In genomic region chr4:139177049-139177887, GRCh38 we compare ENCODE assay signal across 8 cellular contexts. TPM values are rescaled to one million over a fixed set of nuclear protein-coding genes. Genes with fewer than 3 reads are reported as not detected.
DNase-seq lines count a peak whose midpoint lies in the region; ATAC-seq and TF ChIP-seq lines count a peak whose summit lies in the region.

ELF2 (minus strand) TSS chr4:139177218; CDS start chr4:139137701, 39,517 bp downstream.

- TF ChIP-seq POLR2A in lower leg skin (IDR thresholded peaks at IDR 0.05), result no peak

- peak; percentile 56 for DNase-seq in NCI-H748 treated with DMSO at 0.1 percent for 48 hours (lab: John Stamatoyannopoulos, UW)
- DNase-seq in activated CD4-positive, alpha-beta memory T cell treated with anti-CD3 and anti-CD28 coated beads, Interleukin-2, amount 10 ng/mL, durations not matched to agents 7 days and 5 days, result peak; percentile 90
- peak; percentile 86 to 97 (median 93) for DNase-seq in dorsolateral prefrontal cortex
- peak; percentile 91 to 98 for DNase-seq in lower leg skin (ENCODE audit: low spot score in 2 of 2)
- DNase-seq in stimulated activated CD4-positive, alpha-beta T cell treated with anti-CD3 and anti-CD28 coated beads, Interleukin-4, amount 100 ng/mL, for 4 hours, result peak; percentile 83 to 88

- intact Hi-C loops in dorsolateral prefrontal cortex (cut with DNase I), result loop anchor here (1.0 to 10.0 kb wide), 10 partner anchors 48 to 378 kb away; partner anchors contain the start of genes NAA15 (in 2 of the 2), NOCT (in 2 of the 2), RAB33B (in 2 of the 2) and SETD7 (in 1 of the 2)
- intact Hi-C loops in lower leg skin (cut with DNase I; ENCODE audit: low total_unique reads), result loop anchor here (10.0 kb wide), 1 partner anchor 92 kb away; no protein-coding TSS in a partner anchor

- H3K9me3 Mint-ChIP-seq in activated CD4-positive, alpha-beta memory T cell treated with anti-CD3 and anti-CD28 coated beads, Interleukin-2, amount 10 ng/mL, durations not matched to agents 7 days and 5 days, result no peaks in the 10 kb centered on the region

- peak within 1 kb of the TSS; percentile 85 for H3K4me3 Mint-ChIP-seq in activated CD4-positive, alpha-beta memory T cell treated with anti-CD3 and anti-CD28 coated beads, Interleukin-2, amount 10 ng/mL, durations not matched to agents 7 days and 5 days

- H3K4me3 ChIP-seq in dorsolateral prefrontal cortex, result peak within 1 kb of the TSS; percentile 55 to 99 (median 94)
- peak within 1 kb of the TSS; percentile 97 for H3K4me3 ChIP-seq in lower leg skin (ENCODE audit: low read depth, poor library complexity, severe bottlenecking)

- 0 to 1% methylated on average over 34 to 36 of the region's 84 CpGs for WGBS in lower leg skin, 2 donors

- POLR2A ChIA-PET in activated CD4-positive, alpha-beta memory T cell treated with anti-CD3 and anti-CD28 coated beads, Interleukin-2, amount 10 ng/mL, durations not matched to agents 7 days and 5 days (lab: Charles Lee), result interaction anchor here (0.8 to 4.4 kb wide), 20 partner anchors 13 to 480 kb away, joined by 3 to 67 read pairs (median 5); partner anchors contain the start of genes MGARP, NAA15, NDUFC1 and NOCT

- peak within 1 kb of the TSS; percentile 85 for H3K27ac Mint-ChIP-seq in activated CD4-positive, alpha-beta memory T cell treated with anti-CD3 and anti-CD28 coated beads, Interleukin-2, amount 10 ng/mL, durations not matched to agents 7 days and 5 days

- peak; percentile 38 for ATAC-seq in GM19438 (IDR thresholded peaks at IDR 0.05; ENCODE audit: low read depth, unreplicated experiment)
- ATAC-seq in HG03565 (IDR thresholded peaks at IDR 0.05; ENCODE audit: unreplicated experiment), result peak; percentile 13

- CTCF ChIA-PET in activated CD4-positive, alpha-beta memory T cell treated with anti-CD3 and anti-CD28 coated beads, Interleukin-2, amount 10 ng/mL, durations not matched to agents 7 days and 5 days (lab: Charles Lee), result interaction anchor here (1.3 to 3.1 kb wide), 7 partner anchors 10 to 305 kb away, joined by 3 to 14 read pairs (median 5); partner anchors contain the start of genes NAA15, NDUFC1 and NOCT

- no peaks in the 10 kb centered on the region for H3K36me3 Mint-ChIP-seq in activated CD4-positive, alpha-beta memory T cell treated with anti-CD3 and anti-CD28 coated beads, Interleukin-2, amount 10 ng/mL, durations not matched to agents 7 days and 5 days (ENCODE audit: low read depth)

- H3K27me3 Mint-ChIP-seq in activated CD4-positive, alpha-beta memory T cell treated with anti-CD3 and anti-CD28 coated beads, Interleukin-2, amount 10 ng/mL, durations not matched to agents 7 days and 5 days, result peaks cover 25% of the 10 kb centered on the region

- TF ChIP-seq CTCF in C4-2B (conservative IDR thresholded peaks at IDR 0.05) (no peak), dorsolateral prefrontal cortex (IDR thresholded peaks at IDR 0.05 in 54 of 56, conservative IDR thresholded peaks at IDR 0.05 in 2 of 56; ENCODE audit: low read depth in 1 of 56, partially characterized antibody in 56 of 56) (no peak), lower leg skin (IDR thresholded peaks at IDR 0.05) (no peak)

- H3K27me3 ChIP-seq in dorsolateral prefrontal cortex, result no peaks in the 10 kb centered on the region

- peak within 1 kb of the TSS; percentile 91 for H3K27ac ChIP-seq in C4-2B
- peak within 1 kb of the TSS; percentile 90 to 100 (median 100) for H3K27ac ChIP-seq in dorsolateral prefrontal cortex

- peaks cover 23% of the 10 kb centered on the region for H3K4me1 Mint-ChIP-seq in activated CD4-positive, alpha-beta memory T cell treated with anti-CD3 and anti-CD28 coated beads, Interleukin-2, amount 10 ng/mL, durations not matched to agents 7 days and 5 days

RNA-seq across cellular contexts. Expression of gene ELF2, which starts in this region (rescaled TPM):
- total RNA-seq in activated CD4-positive, alpha-beta memory T cell treated with anti-CD3 and anti-CD28 coated beads, Interleukin-2, amount 10 ng/mL, durations not matched to agents 7 days and 5 days, result 10 to 100 TPM; 35.2 to 39.5 TPM
- total RNA-seq in dorsolateral prefrontal cortex (10 to 100 TPM; 38.1 to 99.4 (median 57.7) TPM), lower leg skin (10 to 100 TPM; 37.1 to 54.9 (median 44.7) TPM)

Comparison
In these comparisons a context has a peak if more than half of its experiments do, and no peak if none do; other contexts are left out.
1. Peak in every context shown above with its lines: DNase-seq, ATAC-seq, H3K4me3 ChIP-seq and H3K27ac ChIP-seq.